14 cellular contexts compared by ENCODE assay signal in the genomic region with DNA sequence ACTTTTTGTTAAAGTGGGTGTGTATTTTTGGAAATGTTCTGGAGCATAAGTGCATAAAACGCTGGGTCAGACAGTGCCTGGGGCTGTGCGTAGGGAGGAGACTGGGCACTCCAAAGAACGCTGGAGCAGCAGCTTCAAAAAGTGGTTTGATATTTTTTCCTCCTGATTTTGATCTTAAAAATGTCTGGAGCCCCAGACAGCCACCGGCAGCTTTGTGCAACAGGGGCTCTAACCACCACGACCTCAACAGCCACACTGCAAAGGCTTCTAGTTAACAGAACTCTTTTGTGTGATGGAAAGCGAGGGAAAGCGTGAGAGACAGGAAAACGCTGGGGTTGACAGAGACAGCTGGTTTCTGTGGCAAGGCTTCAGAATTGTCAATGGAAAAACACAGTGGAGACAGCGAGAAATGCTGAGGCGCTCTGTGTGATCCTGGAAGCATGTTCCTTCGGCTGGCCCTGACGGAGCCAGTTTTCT.
DNase-seq lines count a peak whose midpoint lies in the region; ATAC-seq and TF ChIP-seq lines count a peak whose summit lies in the region.
"Had no signal": no experiment of that assay in that cellular context is flagged by ENCODE, and none has a peak within 500 bp of the region (broad histone marks: within the 10 kb centered on the region; RNA-seq: fewer than 3 reads in every experiment).

No MANE protein-coding gene starts in this region.

- peaks cover 10% of the 10 kb centered on the region for H3K4me1 Mint-ChIP-seq in brain

- H3K79me2 ChIP-seq in DND-41 (ENCODE audit: insufficient read depth, low read length) (no peaks in the 10 kb centered on the region), osteoblast (ENCODE audit: insufficient read depth, low read length) (no peaks in the 10 kb centered on the region)

- WGBS in right cardiac atrium: 39% methylated on average over 12 of the region's 12 CpGs

- H3K4me2 ChIP-seq in DND-41 (ENCODE audit: insufficient read depth, low read length) (peak overlapping the region; percentile 80), osteoblast (ENCODE audit: insufficient read depth, low read length) (peak overlapping the region; percentile 71)

- peaks cover 66% of the 10 kb centered on the region for H3K4me1 ChIP-seq in DND-41 (ENCODE audit: insufficient read depth, low read length)
- no peaks in the 10 kb centered on the region for H3K4me1 ChIP-seq in right cardiac atrium (ENCODE audit: control insufficient read depth, insufficient read depth, low read length)
- peaks cover 4% of the 10 kb centered on the region for H3K4me1 ChIP-seq in osteoblast (ENCODE audit: insufficient read depth, low read length)
- H3K4me1 ChIP-seq: uterus had no signal

- H4K20me1 ChIP-seq in DND-41 (ENCODE audit: insufficient read depth, low read length): no peaks in the 10 kb centered on the region
- H4K20me1 ChIP-seq in osteoblast (ENCODE audit: insufficient read depth, low read length): no peaks in the 10 kb centered on the region

- H3K27ac ChIP-seq in DND-41 (ENCODE audit: low read length): peak overlapping the region; percentile 99
- H3K27ac ChIP-seq in right cardiac atrium (ENCODE audit: low read length): no peak overlapping the region
- H3K27ac ChIP-seq in osteoblast (ENCODE audit: low read depth, low read length): no peak overlapping the region
- H3K27ac ChIP-seq: uterus had no signal

- TF ChIP-seq CTCF in DND-41 (IDR thresholded peaks at IDR 0.05; ENCODE audit: borderline replicate concordance, extremely low read depth, low read length, poor library complexity, severe bottlenecking) (no peak), brain (conservative IDR thresholded peaks at IDR 0.05) (no peak), osteoblast (IDR thresholded peaks at IDR 0.05; ENCODE audit: extremely low read depth, low read depth, low read length) (no peak), GM10266 (IDR thresholded peaks at IDR 0.05; ENCODE audit: control insufficient read depth, insufficient read depth, low read depth, missing control alignments) (no peak)

- no peak overlapping the region for H3K4me3 Mint-ChIP-seq in brain
- H3K4me3 Mint-ChIP-seq: activated CD4-positive, alpha-beta memory T cell treated with anti-CD3 and anti-CD28 coated beads for 36 hours; activated T-helper 1 cell treated with anti-CD3 and anti-CD28 coated beads, Interleukin-12 subunit alpha, Interleukin-12 subunit beta, Interleukin-2, Interleukin-4 antibody, amounts not matched to agents 30 ng/mL and 10 ng/mL and 1 ng/mL, durations not matched to agents 14 hours and 24 hours and 36 hours had no signal

- peaks cover 2% of the 10 kb centered on the region for H3K27me3 Mint-ChIP-seq in brain

- H3K36me3 ChIP-seq in DND-41 (ENCODE audit: insufficient read depth, low read length) (no peaks in the 10 kb centered on the region), osteoblast (ENCODE audit: insufficient read depth, low read length) (no peaks in the 10 kb centered on the region)
- H3K36me3 ChIP-seq: uterus had no signal

- peaks cover 0 to 22% (median 7%) of the 10 kb centered on the region in 5 experiments for H3K9me3 Mint-ChIP-seq in brain
- H3K9me3 Mint-ChIP-seq: activated T-helper 1 cell treated with anti-CD3 and anti-CD28 coated beads, Interleukin-12 subunit alpha, Interleukin-12 subunit beta, Interleukin-2, Interleukin-4 antibody, amounts not matched to agents 30 ng/mL and 10 ng/mL and 1 ng/mL, durations not matched to agents 14 hours and 24 hours and 36 hours had no signal

- H3K4me3 ChIP-seq in DND-41 (ENCODE audit: low read depth in 1 of 2, low read length in 2 of 2): peak overlapping the region in 1 of 2 experiments; percentile 57; a peak in 2 of 4 replicates
- H3K4me3 ChIP-seq in right cardiac atrium (ENCODE audit: low read length): no peak overlapping the region
- H3K4me3 ChIP-seq in osteoblast (ENCODE audit: insufficient read depth, low read length): peak overlapping the region; percentile 31
- H3K4me3 ChIP-seq: uterus had no signal

- ATAC-seq in DND-41 (ENCODE audit: insufficient read depth, low read depth) (peak; percentile 91), right cardiac atrium (peak; percentile 37 to 69), HG02981 (IDR thresholded peaks at IDR 0.05; ENCODE audit: unreplicated experiment) (no peak)

- H2AFZ ChIP-seq in DND-41 (ENCODE audit: low read depth, low read length) (peak overlapping the region; percentile 93), osteoblast (ENCODE audit: low read length) (peak overlapping the region; percentile 67)

- peak overlapping the region; percentile 64 for H3K9ac ChIP-seq in DND-41 (ENCODE audit: low read depth, low read length)

- intact Hi-C loops in right cardiac atrium (cut with DNase I): no loop called here

- no peaks in the 10 kb centered on the region for H3K27me3 ChIP-seq in DND-41 (ENCODE audit: insufficient read depth, low read length, poor library complexity)
- no peaks in the 10 kb centered on the region for H3K27me3 ChIP-seq in right cardiac atrium (ENCODE audit: control insufficient read depth, insufficient read depth)
- no peaks in the 10 kb centered on the region for H3K27me3 ChIP-seq in osteoblast (ENCODE audit: insufficient read depth, low read length)
- H3K27me3 ChIP-seq: uterus had no signal

- no peaks in the 10 kb centered on the region for H3K36me3 Mint-ChIP-seq in brain
- H3K36me3 Mint-ChIP-seq: activated CD4-positive, alpha-beta memory T cell treated with anti-CD3 and anti-CD28 coated beads for 36 hours had no signal

- DNase-seq in DND-41: peak; percentile 89
- DNase-seq in right cardiac atrium: peak in 1 of 3 donors; percentile 52
- DNase-seq in osteoblast (ENCODE audit: insufficient read length, low spot score, missing footprints): peak; percentile 87
- no peak for DNase-seq in GM10266 (ENCODE audit: extremely low spot score)
- no peak for DNase-seq in SW 1271 (lab: John Stamatoyannopoulos, UW)
- DNase-seq in DMS153 treated with DMSO at 0.1 percent for 48 hours (lab: John Stamatoyannopoulos, UW; ENCODE audit: unreplicated experiment): no peak
- DNase-seq: activated CD4-positive, alpha-beta memory T cell treated with anti-CD3 and anti-CD28 coated beads for 36 hours; GOT3; retina; stimulated activated CD4-positive, alpha-beta T cell treated with anti-CD3 and anti-CD28 coated beads, Interleukin-4, amount 100 ng/mL, for 4 hours; uterus had no signal

- H3K27ac Mint-ChIP-seq in brain: peak overlapping the region in 4 of 5 experiments; percentile 39 to 81 (median 57)
- H3K27ac Mint-ChIP-seq: activated CD4-positive, alpha-beta memory T cell treated with anti-CD3 and anti-CD28 coated beads for 36 hours; activated T-helper 1 cell treated with anti-CD3 and anti-CD28 coated beads, Interleukin-12 subunit alpha, Interleukin-12 subunit beta, Interleukin-2, Interleukin-4 antibody, amounts not matched to agents 30 ng/mL and 10 ng/mL and 1 ng/mL, durations not matched to agents 14 hours and 24 hours and 36 hours had no signal

- H3K9me3 ChIP-seq in DND-41 (ENCODE audit: insufficient read depth, low read length, severe bottlenecking) (no peaks in the 10 kb centered on the region), right cardiac atrium (ENCODE audit: control insufficient read depth, low read length) (no peaks in the 10 kb centered on the region), osteoblast (ENCODE audit: low read depth, low read length) (no peaks in the 10 kb centered on the region)
- H3K9me3 ChIP-seq: uterus had no signal

Comparison
In these comparisons a context has a peak if more than half of its experiments do, and no peak if none do; other contexts are left out.
1. DNase-seq: peak in DND-41 (single experiment) and osteoblast (single experiment); none in GM10266 (single experiment), SW 1271 (0 of 2) and DMS153 treated with DMSO at 0.1 percent for 48 hours (single experiment).